19 cellular contexts compared by ENCODE assay signal in the genomic region with DNA sequence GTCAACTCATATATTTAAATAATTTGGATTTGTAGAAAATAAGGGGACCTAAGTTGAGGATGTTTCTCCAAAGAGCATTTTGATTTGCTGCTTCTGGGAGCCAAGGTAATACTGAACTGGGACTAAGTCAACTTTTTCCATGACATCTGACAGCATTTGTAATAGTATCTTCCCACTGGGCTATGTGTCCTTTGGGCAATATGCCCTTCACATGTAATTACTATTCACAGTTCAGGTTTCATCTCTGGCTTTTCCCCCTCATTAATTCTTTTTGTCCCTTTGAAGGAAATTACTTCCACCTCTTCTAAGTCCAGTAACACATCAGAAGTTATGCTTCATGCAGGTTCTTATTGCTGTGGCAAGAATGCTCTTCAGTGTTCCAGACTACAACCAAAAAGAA.
"Had no signal": no experiment of that assay in that cellular context is flagged by ENCODE, and none has a peak within 500 bp of the region (broad histone marks: within the 10 kb centered on the region; RNA-seq: fewer than 3 reads in every experiment).

No MANE protein-coding gene starts in this region.

- DNase-seq: dorsolateral prefrontal cortex; effector CD4-positive, alpha-beta T cell; foreskin fibroblast; heart left ventricle; kidney; left lung; mesendoderm; midbrain; naive thymus-derived CD4-positive, alpha-beta T cell; right cardiac atrium; sigmoid colon; stimulated activated CD4-positive, alpha-beta T cell treated with anti-CD3 and anti-CD28 coated beads, Interleukin-2, amount 100 ng/mL, for 24 hours; stimulated activated CD4-positive, alpha-beta T cell treated with anti-CD3 and anti-CD28 coated beads, Interleukin-4, amount 100 ng/mL, for 24 hours; stimulated activated naive CD4-positive, alpha-beta T cell treated with Interleukin-2 at 50 U/mL for 16 hours; stomach; thyroid gland; trophoblast cell had no signal

- ATAC-seq: gastroesophageal sphincter; heart left ventricle; left lung; naive thymus-derived CD4-positive, alpha-beta T cell; right cardiac atrium; stimulated activated effector memory CD8-positive, alpha-beta T cell treated with anti-CD3 and anti-CD28 coated beads, Interleukin-12 subunit alpha, Interleukin-12 subunit beta, amount 100 ng/mL, for 72 hours had no signal
